In genomic region chr1:1054971-1055370, GRCh38 we compare ENCODE assay signal across 10 cellular contexts. TPM values are rescaled to one million over a fixed set of nuclear protein-coding genes. Genes with fewer than 3 reads are reported as not detected.
"Had no signal": no experiment of that assay in that cellular context is flagged by ENCODE, and none has a peak within 500 bp of the region (broad histone marks: within the 10 kb centered on the region; RNA-seq: fewer than 3 reads in every experiment).

No MANE protein-coding gene starts in this region.

- FAIRE-seq: H1, H54 had no signal

- H3K9ac ChIP-seq: KMS-11 had no signal

- ATAC-seq: GM23338 had no signal

- H3K4me3 ChIP-seq: GM23338 had no signal

- H3K27ac ChIP-seq: HL-60, KMS-11 had no signal

- H3K4me2 ChIP-seq: GM23338, KMS-11 had no signal

- H2AFZ ChIP-seq: GM23338 had no signal

- DNase-seq: H9, HCEC 1CT, IMR-90, KBM-7 had no signal

RNA-seq across cellular contexts. Expression of gene RNF223, which starts 19.1 kb away (rescaled TPM):
- total RNA-seq: GM23338, H1, H9, HT1080, IMR-90 had no signal
- polyA plus RNA-seq: GM23338, H1, IMR-90 had no signal
